Comparison of ENCODE assay signal across 10 cellular contexts in genomic region chr6:135935951-135936601, GRCh38.
DNase-seq lines count a peak whose midpoint lies in the region; ATAC-seq and TF ChIP-seq lines count a peak whose summit lies in the region.
"Had no signal": no experiment of that assay in that cellular context is flagged by ENCODE, and none has a peak within 500 bp of the region (broad histone marks: within the 10 kb centered on the region; RNA-seq: fewer than 3 reads in every experiment).

No MANE protein-coding gene starts in this region.

- TF ChIP-seq RAD21 in Ishikawa (IDR thresholded peaks at IDR 0.05; ENCODE audit: low read depth): no peak

- H3K9me3 Mint-ChIP-seq in immature natural killer cell: no peaks in the 10 kb centered on the region
- H3K9me3 Mint-ChIP-seq: natural killer cell treated with Interleukin-12 subunit alpha and Interleukin-12 subunit beta and Interleukin-15 and Interleukin-18, amount 100 ng/mL, for 72 hours had no signal

- H3K4me3 ChIP-seq in cardiac fibroblast (replicated peaks in 1 of 2; ENCODE audit: low read depth in 2 of 2, low read length in 2 of 2): no peak overlapping the region

- DNase-seq in AG09319 (ENCODE audit: extremely low read depth, low read depth) (peak; percentile 77), cardiac fibroblast (ENCODE audit: low read depth in 2 of 2) (peak; percentile 38 to 81), midbrain (lab: John Stamatoyannopoulos, UW) (peak; percentile 42), DMS114 treated with DMSO at 0.1 percent for 48 hours (lab: John Stamatoyannopoulos, UW; ENCODE audit: unreplicated experiment) (no peak), amniotic stem cell (lab: John Stamatoyannopoulos, UW) (no peak), immature natural killer cell (no peak)
- DNase-seq: erythroblast had no signal

- no peak for ATAC-seq in GM18861 (IDR thresholded peaks at IDR 0.05; ENCODE audit: unreplicated experiment)

- H3K27ac Mint-ChIP-seq in immature natural killer cell: no peak overlapping the region
- H3K27ac Mint-ChIP-seq: natural killer cell treated with Interleukin-12 subunit alpha and Interleukin-12 subunit beta and Interleukin-15 and Interleukin-18, amount 100 ng/mL, for 72 hours had no signal

- H3K27me3 Mint-ChIP-seq in immature natural killer cell (ENCODE audit: low read depth in 3 of 3): peaks cover 0 to 2% (median 0%) of the 10 kb centered on the region in 3 donors
- H3K27me3 Mint-ChIP-seq: natural killer cell treated with Interleukin-12 subunit alpha and Interleukin-12 subunit beta and Interleukin-15 and Interleukin-18, amount 100 ng/mL, for 72 hours had no signal

- no peak for TF ChIP-seq CTCF in AG09319 (IDR thresholded peaks at IDR 0.05; ENCODE audit: low read depth, low read length)
- no peak for TF ChIP-seq CTCF in cardiac fibroblast (IDR thresholded peaks at IDR 0.05; ENCODE audit: low read depth, low read length)

- TF ChIP-seq EP300 in Ishikawa (IDR thresholded peaks at IDR 0.05; ENCODE audit: borderline replicate concordance): peak; percentile 41; the same call in 1 of the 2 replicates

- H3K4me1 Mint-ChIP-seq in immature natural killer cell: no peaks in the 10 kb centered on the region

- no peak overlapping the region for H3K4me3 Mint-ChIP-seq in immature natural killer cell
- H3K4me3 Mint-ChIP-seq: natural killer cell treated with Interleukin-12 subunit alpha and Interleukin-12 subunit beta and Interleukin-15 and Interleukin-18, amount 100 ng/mL, for 72 hours had no signal

- H3K36me3 Mint-ChIP-seq in immature natural killer cell: no peaks in the 10 kb centered on the region
- H3K36me3 Mint-ChIP-seq: natural killer cell treated with Interleukin-12 subunit alpha and Interleukin-12 subunit beta and Interleukin-15 and Interleukin-18, amount 100 ng/mL, for 72 hours had no signal

TF ChIP-seq in Ishikawa, 13 proteins besides CTCF, POLR2A, EP300 and RAD21:
- peak; percentile 13; the same call in 1 of the 2 replicates for TF ChIP-seq CEBPB (IDR thresholded peaks at IDR 0.05)
- TF ChIP-seq EGR1 (IDR thresholded peaks at IDR 0.05): no peak
- no peak for TF ChIP-seq USF1 (IDR thresholded peaks at IDR 0.05)
- no peak for TF ChIP-seq YY1 (IDR thresholded peaks at IDR 0.05; ENCODE audit: low read depth)
- no peak for TF ChIP-seq TAF1 (IDR thresholded peaks at IDR 0.05; ENCODE audit: low read depth)
- TF ChIP-seq CREB1 (IDR thresholded peaks at IDR 0.05; ENCODE audit: low read depth): no peak
- TF ChIP-seq FOXM1 (IDR thresholded peaks at IDR 0.05; ENCODE audit: borderline replicate concordance, low read depth): peak; percentile 53; the same call in 1 of the 2 replicates
- no peak for TF ChIP-seq TEAD4 (IDR thresholded peaks at IDR 0.05)
- peak; percentile 21; the same call in 1 of the 2 replicates for TF ChIP-seq TCF12 (IDR thresholded peaks at IDR 0.05; ENCODE audit: low read depth)
- TF ChIP-seq, protein P1, sequence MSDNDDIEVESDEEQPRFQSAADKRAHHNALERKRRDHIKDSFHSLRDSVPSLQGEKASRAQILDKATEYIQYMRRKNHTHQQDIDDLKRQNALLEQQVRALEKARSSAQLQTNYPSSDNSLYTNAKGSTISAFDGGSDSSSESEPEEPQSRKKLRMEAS (IDR thresholded peaks at IDR 0.05): no peak
- no peak for TF ChIP-seq NFIC (IDR thresholded peaks at IDR 0.05)
TF ChIP-seq in Ishikawa: peak in this region for 3.

Comparison
In these comparisons a context has a peak if more than half of its experiments do, and no peak if none do; other contexts are left out.
1. DNase-seq: peak in AG09319 (single experiment), cardiac fibroblast (2 of 2) and midbrain (single experiment); none in DMS114 treated with DMSO at 0.1 percent for 48 hours (single experiment), amniotic stem cell (single experiment) and immature natural killer cell (0 of 3).